In the genomic region with DNA sequence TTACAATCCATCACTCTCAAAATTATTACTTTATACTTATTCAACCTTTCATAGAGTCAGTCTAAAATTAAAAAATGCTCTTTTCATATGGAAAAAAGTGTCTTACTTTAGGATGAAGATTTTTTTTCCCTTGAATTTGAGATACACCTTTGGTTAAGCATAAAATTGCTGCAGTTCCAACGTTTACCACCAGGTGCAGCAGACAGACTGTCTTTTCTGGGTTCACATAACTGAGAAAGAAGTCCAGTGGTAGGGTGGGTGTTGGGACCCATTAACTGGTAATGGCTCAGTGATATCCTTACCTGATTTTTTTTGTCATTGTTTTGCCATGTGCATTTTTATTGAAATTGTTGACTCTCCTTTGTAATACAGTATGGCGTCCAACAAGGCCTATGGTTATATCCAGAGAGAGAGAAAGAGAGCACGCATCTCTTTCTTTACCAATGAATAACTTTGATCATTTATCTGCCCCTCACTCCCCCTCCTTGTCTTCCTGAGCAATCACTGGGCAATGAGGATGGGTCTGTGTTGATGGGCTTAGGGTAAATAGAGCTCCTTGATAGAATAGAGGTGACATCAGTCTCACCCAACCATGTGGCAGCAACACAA, we compare ENCODE assay signal across 1 cellular context.
TF ChIP-seq lines count a peak whose summit lies in the region.

No MANE protein-coding gene starts in this region.

TF ChIP-seq in HepG2, 621 proteins besides CTCF, POLR2A, EP300 and RAD21 (continued from another document):
- TF ChIP-seq, protein P1, sequence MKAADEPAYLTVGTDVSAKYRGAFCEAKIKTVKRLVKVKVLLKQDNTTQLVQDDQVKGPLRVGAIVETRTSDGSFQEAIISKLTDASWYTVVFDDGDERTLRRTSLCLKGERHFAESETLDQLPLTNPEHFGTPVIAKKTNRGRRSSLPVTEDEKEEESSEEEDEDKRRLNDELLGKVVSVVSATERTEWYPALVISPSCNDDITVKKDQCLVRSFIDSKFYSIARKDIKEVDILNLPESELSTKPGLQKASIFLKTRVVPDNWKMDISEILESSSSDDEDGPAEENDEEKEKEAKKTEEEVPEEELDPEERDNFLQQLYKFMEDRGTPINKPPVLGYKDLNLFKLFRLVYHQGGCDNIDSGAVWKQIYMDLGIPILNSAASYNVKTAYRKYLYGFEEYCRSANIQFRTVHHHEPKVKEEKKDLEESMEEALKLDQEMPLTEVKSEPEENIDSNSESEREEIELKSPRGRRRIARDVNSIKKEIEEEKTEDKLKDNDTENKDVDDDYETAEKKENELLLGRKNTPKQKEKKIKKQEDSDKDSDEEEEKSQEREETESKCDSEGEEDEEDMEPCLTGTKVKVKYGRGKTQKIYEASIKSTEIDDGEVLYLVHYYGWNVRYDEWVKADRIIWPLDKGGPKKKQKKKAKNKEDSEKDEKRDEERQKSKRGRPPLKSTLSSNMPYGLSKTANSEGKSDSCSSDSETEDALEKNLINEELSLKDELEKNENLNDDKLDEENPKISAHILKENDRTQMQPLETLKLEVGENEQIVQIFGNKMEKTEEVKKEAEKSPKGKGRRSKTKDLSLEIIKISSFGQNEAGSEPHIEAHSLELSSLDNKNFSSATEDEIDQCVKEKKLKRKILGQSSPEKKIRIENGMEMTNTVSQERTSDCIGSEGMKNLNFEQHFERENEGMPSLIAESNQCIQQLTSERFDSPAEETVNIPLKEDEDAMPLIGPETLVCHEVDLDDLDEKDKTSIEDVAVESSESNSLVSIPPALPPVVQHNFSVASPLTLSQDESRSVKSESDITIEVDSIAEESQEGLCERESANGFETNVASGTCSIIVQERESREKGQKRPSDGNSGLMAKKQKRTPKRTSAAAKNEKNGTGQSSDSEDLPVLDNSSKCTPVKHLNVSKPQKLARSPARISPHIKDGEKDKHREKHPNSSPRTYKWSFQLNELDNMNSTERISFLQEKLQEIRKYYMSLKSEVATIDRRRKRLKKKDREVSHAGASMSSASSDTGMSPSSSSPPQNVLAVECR (CRISPR knock-in tag; IDR thresholded peaks at IDR 0.05; ENCODE audit: borderline replicate concordance) = no peak
- TF ChIP-seq DNMT3B (CRISPR knock-in tag; conservative IDR thresholded peaks at IDR 0.05) (no peak), ZSCAN31 (CRISPR knock-in tag; IDR thresholded peaks at IDR 0.05; ENCODE audit: low read depth) (no peak), RBFOX2 (IDR thresholded peaks at IDR 0.05; ENCODE audit: low read depth, low read length) (no peak)
- TF ChIP-seq, protein P2, sequence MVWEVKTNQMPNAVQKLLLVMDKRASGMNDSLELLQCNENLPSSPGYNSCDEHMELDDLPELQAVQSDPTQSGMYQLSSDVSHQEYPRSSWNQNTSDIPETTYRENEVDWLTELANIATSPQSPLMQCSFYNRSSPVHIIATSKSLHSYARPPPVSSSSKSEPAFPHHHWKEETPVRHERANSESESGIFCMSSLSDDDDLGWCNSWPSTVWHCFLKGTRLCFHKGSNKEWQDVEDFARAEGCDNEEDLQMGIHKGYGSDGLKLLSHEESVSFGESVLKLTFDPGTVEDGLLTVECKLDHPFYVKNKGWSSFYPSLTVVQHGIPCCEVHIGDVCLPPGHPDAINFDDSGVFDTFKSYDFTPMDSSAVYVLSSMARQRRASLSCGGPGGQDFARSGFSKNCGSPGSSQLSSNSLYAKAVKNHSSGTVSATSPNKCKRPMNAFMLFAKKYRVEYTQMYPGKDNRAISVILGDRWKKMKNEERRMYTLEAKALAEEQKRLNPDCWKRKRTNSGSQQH (CRISPR knock-in tag; IDR thresholded peaks at IDR 0.05; ENCODE audit: low read depth) = no peak
